Comparison of ENCODE assay signal across 10 cellular contexts in the genomic region with DNA sequence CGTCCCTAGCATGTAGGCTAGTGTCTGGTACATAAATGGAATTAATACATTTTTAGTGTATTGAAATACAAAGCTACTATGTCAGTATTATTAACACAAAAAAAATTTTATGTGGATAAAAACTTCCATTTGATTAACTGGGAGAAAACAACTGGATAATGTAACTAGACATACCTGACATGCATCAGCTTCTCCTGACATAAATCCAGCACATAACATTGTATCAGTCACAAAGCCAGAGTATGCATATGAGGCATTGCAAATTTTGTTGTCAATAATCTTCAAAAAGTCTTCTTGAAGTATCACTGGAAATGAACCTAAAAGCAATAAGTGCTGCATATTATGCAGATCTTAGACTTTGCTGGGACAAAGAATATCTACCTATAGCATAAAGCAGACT. TPM values are rescaled to one million over a fixed set of nuclear protein-coding genes. Genes with fewer than 3 reads are reported as not detected.
"Had no signal": no experiment of that assay in that cellular context is flagged by ENCODE, and none has a peak within 500 bp of the region (broad histone marks: within the 10 kb centered on the region; RNA-seq: fewer than 3 reads in every experiment).

No MANE protein-coding gene starts in this region.

- H3K36me3 ChIP-seq: HAP-1 had no signal

- H2AFZ ChIP-seq: GM23248, GM23338 had no signal

- H3K4me2 ChIP-seq: GM23338 had no signal

- H3K4me3 ChIP-seq: GM23248, GM23338, HAP-1 had no signal

- DNase-seq: GM23248, GOT3, H7, H9, HCEC 1CT, HFFc6 had no signal

- H3K9ac ChIP-seq: GM23248 had no signal

- H3K9me3 ChIP-seq: HAP-1 had no signal

- H3K27ac ChIP-seq: GM23248 had no signal

RNA-seq across cellular contexts. Expression of gene TMPRSS11B, which starts 16.9 kb away (rescaled TPM):
- total RNA-seq: GM23248, GM23338, H1, H4, H7, H9, HFFc6 had no signal
- polyA plus RNA-seq: GM23248, GM23338, H1 had no signal
